ENCODE assay signal across 19 cellular contexts in genomic region chr1:153801786-153802697, GRCh38. TPM values are rescaled to one million over a fixed set of nuclear protein-coding genes. Genes with fewer than 3 reads are reported as not detected.
DNase-seq lines count a peak whose midpoint lies in the region; ATAC-seq and TF ChIP-seq lines count a peak whose summit lies in the region.
"Had no signal": no experiment of that assay in that cellular context is flagged by ENCODE, and none has a peak within 500 bp of the region (broad histone marks: within the 10 kb centered on the region; RNA-seq: fewer than 3 reads in every experiment).

No MANE protein-coding gene starts in this region.

- no peak overlapping the region for H3K9ac ChIP-seq in IMR-90 (ENCODE audit: low read depth, low read length)

- no peak overlapping the region for H3K14ac ChIP-seq in IMR-90 (replicated peaks; ENCODE audit: low read depth, low read length)

- H4K20me1 ChIP-seq in IMR-90 (ENCODE audit: insufficient read depth, low read length) = no peaks in the 10 kb centered on the region

- peaks cover 7% of the 10 kb centered on the region for H3K36me3 ChIP-seq in IMR-90 (ENCODE audit: control insufficient read depth, insufficient read depth, low read length)
- peaks cover 10% of the 10 kb centered on the region; the same call in 1 of the 2 replicates for H3K36me3 ChIP-seq in MG63
- no peaks in the 10 kb centered on the region for H3K36me3 ChIP-seq in Caco-2 (ENCODE audit: control insufficient read depth, insufficient read depth, low read length)
- H3K36me3 ChIP-seq: brain microvascular endothelial cell had no signal

- TF ChIP-seq RAD21 in IMR-90 (IDR thresholded peaks at IDR 0.05; ENCODE audit: low read length) = no peak

- H2AFZ ChIP-seq in IMR-90 (replicated peaks; ENCODE audit: low read length, poor library complexity) = no peak overlapping the region

- H3K9me1 ChIP-seq in IMR-90 (ENCODE audit: insufficient read depth, low read length) = 0 out of 2 replicates have a peak, but pooled peaks cover 6% of the 10 kb centered on the region

- H2BK15ac ChIP-seq in IMR-90 (ENCODE audit: low read depth, low read length) = no peak overlapping the region

- H3K9me3 ChIP-seq in IMR-90 (ENCODE audit: control insufficient read depth, insufficient read depth, low read length) = no peaks in the 10 kb centered on the region
- no peaks in the 10 kb centered on the region for H3K9me3 ChIP-seq in MG63
- no peaks in the 10 kb centered on the region for H3K9me3 ChIP-seq in Caco-2
- H3K9me3 ChIP-seq: A549, heart right ventricle, psoas muscle had no signal

- no peak overlapping the region for H2BK120ac ChIP-seq in IMR-90 (ENCODE audit: low read depth, low read length)

- H3K79me1 ChIP-seq in IMR-90 (ENCODE audit: low read depth in 1 of 2, low read length in 2 of 2) = 0 out of 4 replicates have a peak, but pooled peaks cover 2 to 4% of the 10 kb centered on the region in 2 experiments

- H4K5ac ChIP-seq in IMR-90 (ENCODE audit: low read depth, low read length) = no peak overlapping the region

- H3K4me3 ChIP-seq in IMR-90 (ENCODE audit: insufficient read depth, low read depth, low read length) (no peak overlapping the region), MG63 (no peak overlapping the region), Caco-2 (ENCODE audit: low read depth, low read length) (no peak overlapping the region)
- H3K4me3 ChIP-seq: A549, heart right ventricle, psoas muscle had no signal

- DNase-seq in activated CD8-positive, alpha-beta memory T cell treated with anti-CD3 and anti-CD28 coated beads, Interleukin-2, amount 50 U/mL, for 48 hours = peak; percentile 49
- DNase-seq in activated CD8-positive, alpha-beta memory T cell treated with anti-CD3 and anti-CD28 coated beads, Interleukin-2, amount 10 ng/mL, durations not matched to agents 7 days and 5 days = no peak
- no peak for DNase-seq in IMR-90
- peak; percentile 74 for DNase-seq in cerebellum (ENCODE audit: low spot score)
- DNase-seq in stimulated activated effector memory CD8-positive, alpha-beta T cell treated with anti-CD3 and anti-CD28 coated beads, Interleukin-12 subunit alpha, Interleukin-12 subunit beta, amount 100 ng/mL, for 72 hours (ENCODE audit: low spot score in 2 of 2) = no peak
- DNase-seq in MG63 = no peak
- DNase-seq in Caco-2 = no peak
- no peak for DNase-seq in MV-4-11 (lab: John Stamatoyannopoulos, UW)
- DNase-seq: activated naive CD4-positive, alpha-beta T cell; brain microvascular endothelial cell; HCEC 1CT; heart right ventricle; mammary epithelial cell; NCI-H1417 treated with DMSO at 0.1 percent for 48 hours; NCI-H2171 treated with DMSO at 0.1 percent for 48 hours; nephron progenitor cell had no signal

- peak overlapping the region; percentile 34 for H2AK9ac ChIP-seq in IMR-90 (replicated peaks; ENCODE audit: low read depth, low read length, poor library complexity)

- H4K8ac ChIP-seq in IMR-90 (ENCODE audit: low read depth in 2 of 2, low read length in 2 of 2) = no peak overlapping the region

- H3K56ac ChIP-seq in IMR-90 (ENCODE audit: extremely low read depth, insufficient read depth, low read length) = no peak overlapping the region

- no peak overlapping the region for H4K91ac ChIP-seq in IMR-90 (ENCODE audit: insufficient read depth, low read depth, low read length)

- CTCF ChIA-PET in activated CD8-positive, alpha-beta memory T cell treated with anti-CD3 and anti-CD28 coated beads, Interleukin-2, amount 10 ng/mL, durations not matched to agents 7 days and 5 days (lab: Charles Lee) = interaction anchor here (0.6 to 11.6 kb wide), 4 partner anchors 112 to 183 kb away, joined by 3 to 96 read pairs (median 14); partner anchors contain the start of genes DENND4B and RAB13
- CTCF ChIA-PET in IMR-90 (lab: Yijun Ruan, JAX) (no interaction called here), Caco-2 (lab: Charles Lee) (no interaction called here)

- TF ChIP-seq POLR2A in IMR-90 (IDR thresholded peaks at IDR 0.05; ENCODE audit: low read depth, low read length) = no peak

- dilution Hi-C loops in IMR-90 (cut with HindIII; ENCODE audit: low sequenced_read_pairs, unreplicated experiment) = loop anchor here (25.0 kb wide), 1 partner anchor 110 kb away; the partner anchor contains the start of gene GATAD2B

- H3K4ac ChIP-seq in IMR-90 (ENCODE audit: low read depth, low read length) = no peak overlapping the region

- H3K27ac Mint-ChIP-seq in activated CD8-positive, alpha-beta memory T cell treated with anti-CD3 and anti-CD28 coated beads, Interleukin-2, amount 10 ng/mL, durations not matched to agents 7 days and 5 days = no peak overlapping the region
- H3K27ac Mint-ChIP-seq in stimulated activated effector memory CD8-positive, alpha-beta T cell treated with anti-CD3 and anti-CD28 coated beads, Interleukin-12 subunit alpha, Interleukin-12 subunit beta, amount 100 ng/mL, for 72 hours = peak overlapping the region; percentile 51
- H3K27ac Mint-ChIP-seq in Caco-2 (ENCODE audit: unreplicated experiment) = no peak overlapping the region
- H3K27ac Mint-ChIP-seq: nephron progenitor cell, type B pancreatic cell had no signal

- H3K4me3 Mint-ChIP-seq in activated CD8-positive, alpha-beta memory T cell treated with anti-CD3 and anti-CD28 coated beads, Interleukin-2, amount 10 ng/mL, durations not matched to agents 7 days and 5 days = no peak overlapping the region
- no peak overlapping the region for H3K4me3 Mint-ChIP-seq in stimulated activated effector memory CD8-positive, alpha-beta T cell treated with anti-CD3 and anti-CD28 coated beads, Interleukin-12 subunit alpha, Interleukin-12 subunit beta, amount 100 ng/mL, for 72 hours
- no peak overlapping the region for H3K4me3 Mint-ChIP-seq in Caco-2 (ENCODE audit: unreplicated experiment)
- H3K4me3 Mint-ChIP-seq: nephron progenitor cell, type B pancreatic cell had no signal

- no CpG with 5 or more reads among the region's 7 CpGs for WGBS in IMR-90 (ENCODE audit: extremely low coverage in 2 of 2, insufficient read length in 1 of 2), 2 experiments

- H2AK5ac ChIP-seq in IMR-90 (ENCODE audit: low read depth, low read length) = no peak overlapping the region

- H3K23ac ChIP-seq in IMR-90 (ENCODE audit: low read depth, low read length) = no peak overlapping the region

- BruUV-seq in IMR-90 (replicated peaks; lab: Mats Ljungman, UMichigan) = no TSS peak
- BruUV-seq in Caco-2 (replicated peaks; lab: Mats Ljungman, UMichigan) = no TSS peak

- no peaks in the 10 kb centered on the region for H3K9me3 Mint-ChIP-seq in activated CD8-positive, alpha-beta memory T cell treated with anti-CD3 and anti-CD28 coated beads, Interleukin-2, amount 10 ng/mL, durations not matched to agents 7 days and 5 days (ENCODE audit: low read depth)
- H3K9me3 Mint-ChIP-seq in stimulated activated effector memory CD8-positive, alpha-beta T cell treated with anti-CD3 and anti-CD28 coated beads, Interleukin-12 subunit alpha, Interleukin-12 subunit beta, amount 100 ng/mL, for 72 hours = no peaks in the 10 kb centered on the region
- no peaks in the 10 kb centered on the region for H3K9me3 Mint-ChIP-seq in Caco-2 (ENCODE audit: unreplicated experiment)
- H3K9me3 Mint-ChIP-seq: nephron progenitor cell, type B pancreatic cell had no signal

- intact Hi-C loops in IMR-90 (cut with micrococcal nuclease) (no loop called here), Caco-2 (cut with micrococcal nuclease; ENCODE audit: unreplicated experiment) (no loop called here)

- no peak for TF ChIP-seq CTCF in IMR-90 (conservative IDR thresholded peaks at IDR 0.05; ENCODE audit: low read depth, low read length)
- no peak for TF ChIP-seq CTCF in Caco-2 (IDR thresholded peaks at IDR 0.05; ENCODE audit: insufficient read depth in 1 of 2, low read depth in 1 of 2, low read length in 1 of 2, severe bottlenecking in 1 of 2, unreplicated experiment in 1 of 2)

- 0 out of 2 replicates have a peak, but pooled peaks cover 3% of the 10 kb centered on the region for H3K4me1 ChIP-seq in IMR-90 (ENCODE audit: control insufficient read depth, insufficient read depth, low read length)
- no peaks in the 10 kb centered on the region for H3K4me1 ChIP-seq in Caco-2

- in situ Hi-C loops in IMR-90 (cut with MboI; ENCODE audit: low sequenced_read_pairs) = no loop called here

- H3K27ac ChIP-seq in IMR-90 (ENCODE audit: insufficient read depth, low read length) = no peak overlapping the region
- H3K27ac ChIP-seq: A549, brain microvascular endothelial cell, psoas muscle had no signal

- H2BK20ac ChIP-seq in IMR-90 (ENCODE audit: low read depth, low read length) = no peak overlapping the region

- peaks cover 26% of the 10 kb centered on the region for H3K4me1 Mint-ChIP-seq in activated CD8-positive, alpha-beta memory T cell treated with anti-CD3 and anti-CD28 coated beads, Interleukin-2, amount 10 ng/mL, durations not matched to agents 7 days and 5 days
- peaks cover 51% of the 10 kb centered on the region for H3K4me1 Mint-ChIP-seq in stimulated activated effector memory CD8-positive, alpha-beta T cell treated with anti-CD3 and anti-CD28 coated beads, Interleukin-12 subunit alpha, Interleukin-12 subunit beta, amount 100 ng/mL, for 72 hours
- no peaks in the 10 kb centered on the region for H3K4me1 Mint-ChIP-seq in Caco-2 (ENCODE audit: low read depth, unreplicated experiment)

- no peak overlapping the region for H3K4me2 ChIP-seq in IMR-90 (ENCODE audit: low read depth, low read length)
- H3K4me2 ChIP-seq: A549 had no signal

- H3K27me3 Mint-ChIP-seq in activated CD8-positive, alpha-beta memory T cell treated with anti-CD3 and anti-CD28 coated beads, Interleukin-2, amount 10 ng/mL, durations not matched to agents 7 days and 5 days = no peaks in the 10 kb centered on the region
- H3K27me3 Mint-ChIP-seq in Caco-2 (ENCODE audit: insufficient read depth, unreplicated experiment) = no peaks in the 10 kb centered on the region
- H3K27me3 Mint-ChIP-seq: type B pancreatic cell had no signal

- no peak overlapping the region for H2BK5ac ChIP-seq in IMR-90 (ENCODE audit: low read depth, low read length, poor library complexity, severe bottlenecking)

- H3K27me3 ChIP-seq in IMR-90 (ENCODE audit: control insufficient read depth, insufficient read depth, low read length) = no peaks in the 10 kb centered on the region
- H3K27me3 ChIP-seq in MG63 = no peaks in the 10 kb centered on the region
- no peaks in the 10 kb centered on the region for H3K27me3 ChIP-seq in Caco-2 (replicated peaks; ENCODE audit: control insufficient read depth, insufficient read depth, low read length)
- H3K27me3 ChIP-seq: brain microvascular endothelial cell, heart right ventricle had no signal

- H3K36me3 Mint-ChIP-seq in activated CD8-positive, alpha-beta memory T cell treated with anti-CD3 and anti-CD28 coated beads, Interleukin-2, amount 10 ng/mL, durations not matched to agents 7 days and 5 days = peaks cover 5% of the 10 kb centered on the region
- peaks cover 40% of the 10 kb centered on the region for H3K36me3 Mint-ChIP-seq in stimulated activated effector memory CD8-positive, alpha-beta T cell treated with anti-CD3 and anti-CD28 coated beads, Interleukin-12 subunit alpha, Interleukin-12 subunit beta, amount 100 ng/mL, for 72 hours
- peaks cover 37% of the 10 kb centered on the region for H3K36me3 Mint-ChIP-seq in Caco-2 (ENCODE audit: insufficient read depth, unreplicated experiment)

- POLR2A ChIA-PET in IMR-90 (lab: Charles Lee; ENCODE audit: unreplicated experiment) = no interaction called here
- POLR2A ChIA-PET in Caco-2 (lab: Charles Lee) = interaction anchor here (0.6 kb wide), 1 partner anchor 145 kb away, joined by 3 read pairs; the partner anchor contains the start of gene DENND4B

- H3K18ac ChIP-seq in IMR-90 (ENCODE audit: low read depth, low read length) = no peak overlapping the region

- no peak for ATAC-seq in activated CD8-positive, alpha-beta memory T cell treated with anti-CD3 and anti-CD28 coated beads, Interleukin-2, amount 10 ng/mL, durations not matched to agents 7 days and 5 days
- no peak for ATAC-seq in IMR-90 (ENCODE audit: low read depth)
- ATAC-seq in stimulated activated effector memory CD8-positive, alpha-beta T cell treated with anti-CD3 and anti-CD28 coated beads, Interleukin-12 subunit alpha, Interleukin-12 subunit beta, amount 100 ng/mL, for 72 hours = no peak
- ATAC-seq: A549, heart right ventricle, psoas muscle had no signal

RNA-seq across cellular contexts. Expression of gene SLC27A3, which starts 26.8 kb away (rescaled TPM):
- 10 to 100 TPM; 39.8 to 43.0 TPM for total RNA-seq in activated CD8-positive, alpha-beta memory T cell treated with anti-CD3 and anti-CD28 coated beads, Interleukin-2, amount 10 ng/mL, durations not matched to agents 7 days and 5 days
- 1.9 and 3.2 TPM in 2 replicates for total RNA-seq in IMR-90 (2012; rRNA removed)
- 9.3 and 9.6 TPM in 2 replicates for polyA plus RNA-seq in IMR-90 (2012; rRNA removed)
- 5.9 and 6.6 TPM in 2 replicates for polyA plus RNA-seq in IMR-90 (2012; cell fraction: cytosol; rRNA removed)
- polyA plus RNA-seq in IMR-90 (2012; cell fraction: nucleus; rRNA removed; ENCODE audit: low replicate concordance) = 30.7 and 38.8 TPM in 2 replicates
- 9.6 TPM for total RNA-seq in cerebellum
- 1.3 and 3.3 TPM in 2 replicates for total RNA-seq in MG63 (2014; rRNA removed; shearing (Covaris generic); ENCODE audit: low replicate concordance)
- total RNA-seq in Caco-2 (2022) = 22.8 and 27.2 TPM in 2 replicates

Comparison
In these comparisons a context has a peak if more than half of its experiments do, and no peak if none do; other contexts are left out.
1. DNase-seq: peak in activated CD8-positive, alpha-beta memory T cell treated with anti-CD3 and anti-CD28 coated beads, Interleukin-2, amount 50 U/mL, for 48 hours (single experiment) and cerebellum (single experiment); none in activated CD8-positive, alpha-beta memory T cell treated with anti-CD3 and anti-CD28 coated beads, Interleukin-2, amount 10 ng/mL, durations not matched to agents 7 days and 5 days (single experiment), IMR-90 (single experiment), stimulated activated effector memory CD8-positive, alpha-beta T cell treated with anti-CD3 and anti-CD28 coated beads, Interleukin-12 subunit alpha, Interleukin-12 subunit beta, amount 100 ng/mL, for 72 hours (0 of 2), MG63 (single experiment), Caco-2 (0 of 2) and MV-4-11 (single experiment).